In the genomic region with DNA sequence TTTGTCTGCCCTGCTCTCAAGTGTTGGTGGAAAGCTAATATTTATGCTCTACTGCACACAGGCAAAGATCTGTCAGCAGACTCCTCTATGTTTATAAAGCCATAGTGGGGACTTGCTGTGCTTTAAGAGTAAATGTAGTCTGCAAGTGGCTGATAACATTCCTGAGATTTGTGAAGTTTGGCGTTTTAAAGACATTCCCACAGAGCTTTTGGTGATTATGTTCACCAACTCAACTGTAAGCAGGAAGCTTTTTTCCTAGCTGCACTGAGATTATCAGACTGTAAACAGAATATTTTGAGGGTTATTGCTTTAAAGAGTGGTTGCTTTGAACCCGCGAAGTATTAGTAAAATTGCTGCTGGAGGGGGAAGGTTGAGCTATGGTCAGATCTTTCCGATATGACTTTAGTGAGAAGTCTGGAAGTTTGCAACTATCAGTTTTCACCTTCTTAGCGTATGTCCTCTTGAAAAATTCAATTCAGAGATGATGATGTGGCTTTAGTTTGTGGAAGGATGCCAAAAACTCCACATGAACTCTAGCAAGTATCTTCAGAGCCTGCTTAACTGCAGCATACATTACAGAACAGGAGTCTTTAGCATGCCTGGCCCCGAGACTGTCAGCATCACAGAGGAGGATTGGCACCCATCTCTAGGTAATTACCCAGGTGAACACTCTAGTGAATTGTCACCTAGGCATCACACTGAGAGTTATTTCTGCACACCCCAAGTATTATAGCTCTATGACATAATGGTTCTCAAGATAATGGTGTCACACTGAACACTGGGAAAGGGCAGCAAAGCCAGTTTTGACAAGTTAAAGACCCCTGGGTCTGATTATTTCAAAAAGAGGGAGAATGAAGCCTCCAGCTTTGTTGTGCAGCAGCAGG, we compare ENCODE assay signal across 13 cellular contexts.
DNase-seq lines count a peak whose midpoint lies in the region; ATAC-seq and TF ChIP-seq lines count a peak whose summit lies in the region.
"Had no signal": no experiment of that assay in that cellular context is flagged by ENCODE, and none has a peak within 500 bp of the region (broad histone marks: within the 10 kb centered on the region; RNA-seq: fewer than 3 reads in every experiment).

No MANE protein-coding gene starts in this region.

- TF ChIP-seq POLR2A in right lobe of liver (IDR thresholded peaks at IDR 0.05) = no peak

- peaks cover 6% of the 10 kb centered on the region for H3K4me1 Mint-ChIP-seq in activated naive CD4-positive, alpha-beta T cell treated with anti-CD3 and anti-CD28 coated beads for 36 hours (ENCODE audit: low read depth)

- no peak for ATAC-seq in right lobe of liver
- ATAC-seq in GM21526 (IDR thresholded peaks at IDR 0.05; ENCODE audit: low FRiP score, unreplicated experiment) = no peak
- ATAC-seq in GM18511 (IDR thresholded peaks at IDR 0.05; ENCODE audit: unreplicated experiment) = no peak
- no peak for ATAC-seq in HG03342 (IDR thresholded peaks at IDR 0.05; ENCODE audit: unreplicated experiment)

- H3K9me3 Mint-ChIP-seq in activated naive CD4-positive, alpha-beta T cell treated with anti-CD3 and anti-CD28 coated beads for 36 hours = peaks cover 4% of the 10 kb centered on the region
- H3K9me3 Mint-ChIP-seq: activated T-helper 2 cell treated with anti-CD3 and anti-CD28 coated beads, Interferon-gamma antibody, Interleukin-2, Interleukin-4, amounts not matched to agents 10 μg/mL and 5 μg/mL and 100 μg/mL, durations not matched to agents 14 hours and 24 hours and 36 hours had no signal

- intact Hi-C loops in right lobe of liver (cut with DNase I) = no loop called here
- intact Hi-C loops in activated naive CD4-positive, alpha-beta T cell treated with anti-CD3 and anti-CD28 coated beads for 36 hours (cut with micrococcal nuclease) = no loop called here

- TF ChIP-seq CTCF in liver (IDR thresholded peaks at IDR 0.05; ENCODE audit: low read depth, low read length, missing input control) = no peak
- no peak for TF ChIP-seq CTCF in right lobe of liver (IDR thresholded peaks at IDR 0.05)
- no peak for TF ChIP-seq CTCF in fibroblast of the aortic adventitia (IDR thresholded peaks at IDR 0.05; ENCODE audit: insufficient read depth, low read length)

- H3K27me3 Mint-ChIP-seq in activated naive CD4-positive, alpha-beta T cell treated with anti-CD3 and anti-CD28 coated beads for 36 hours (ENCODE audit: low read depth) = peaks cover 10% of the 10 kb centered on the region

- H3K9me3 ChIP-seq in liver (ENCODE audit: control insufficient read depth in 4 of 4, low read length in 3 of 4) = peaks cover 0 to 1% (median 0%) of the 10 kb centered on the region in 4 donors
- no peaks in the 10 kb centered on the region for H3K9me3 ChIP-seq in right lobe of liver
- H3K9me3 ChIP-seq: SJCRH30 had no signal

- H3K27ac Mint-ChIP-seq in activated naive CD4-positive, alpha-beta T cell treated with anti-CD3 and anti-CD28 coated beads for 36 hours = no peak overlapping the region
- H3K27ac Mint-ChIP-seq: activated T-helper 2 cell treated with anti-CD3 and anti-CD28 coated beads, Interferon-gamma antibody, Interleukin-2, Interleukin-4, amounts not matched to agents 10 μg/mL and 5 μg/mL and 100 μg/mL, durations not matched to agents 14 hours and 24 hours and 36 hours had no signal

- TF ChIP-seq RAD21 in liver (IDR thresholded peaks at IDR 0.05) = no peak

- no peak overlapping the region for H3K4me3 Mint-ChIP-seq in activated naive CD4-positive, alpha-beta T cell treated with anti-CD3 and anti-CD28 coated beads for 36 hours

- H3K36me3 ChIP-seq in liver (ENCODE audit: control insufficient read depth in 4 of 4, insufficient read depth in 3 of 4, low read depth in 1 of 4, low read length in 3 of 4) = no peaks in the 10 kb centered on the region
- no peaks in the 10 kb centered on the region for H3K36me3 ChIP-seq in right lobe of liver
- H3K36me3 ChIP-seq: left ventricle myocardium inferior, SJCRH30 had no signal

- H3K4me3 ChIP-seq in liver (ENCODE audit: low read depth in 1 of 3, low read length in 3 of 3) (no peak overlapping the region), right lobe of liver (no peak overlapping the region), fibroblast of the aortic adventitia (ENCODE audit: low read depth, low read length) (no peak overlapping the region)
- H3K4me3 ChIP-seq: left ventricle myocardium inferior, SJCRH30 had no signal

- H3K4me1 ChIP-seq in liver (ENCODE audit: control insufficient read depth in 4 of 4, insufficient read depth in 4 of 4, low read length in 3 of 4) = no peaks in the 10 kb centered on the region
- no peaks in the 10 kb centered on the region for H3K4me1 ChIP-seq in right lobe of liver
- H3K4me1 ChIP-seq: left ventricle myocardium inferior, SJCRH30 had no signal

- H3K36me3 Mint-ChIP-seq in activated naive CD4-positive, alpha-beta T cell treated with anti-CD3 and anti-CD28 coated beads for 36 hours (ENCODE audit: low read depth) = no peaks in the 10 kb centered on the region

- H3K9ac ChIP-seq in liver (ENCODE audit: low read depth in 1 of 2, low read length in 2 of 2) = no peak overlapping the region

- DNase-seq in right lobe of liver (no peak), OCI-M1 (lab: John Stamatoyannopoulos, UW) (peak; percentile 34), fibroblast of the aortic adventitia (ENCODE audit: low read depth) (peak; percentile 69)
- DNase-seq in activated naive CD4-positive, alpha-beta T cell treated with anti-CD3 and anti-CD28 coated beads for 36 hours = no peak
- DNase-seq: glutamatergic neuron, left ventricle myocardium inferior, substantia nigra had no signal

- CTCF ChIA-PET in activated naive CD4-positive, alpha-beta T cell treated with anti-CD3 and anti-CD28 coated beads for 36 hours (lab: Charles Lee) = interaction anchor here (0.9 kb wide), 1 partner anchor 95 kb away, joined by 3 read pairs; no protein-coding TSS in a partner anchor

- WGBS in liver = 68% methylated on average over 6 of the region's 6 CpGs
- 56% methylated on average over 6 of the region's 6 CpGs for WGBS in right lobe of liver (ENCODE audit: insufficient coverage, low coverage, low lambda C conversion rate, missing lambda C conversion rate)

- H3K27me3 ChIP-seq in liver (ENCODE audit: control insufficient read depth in 4 of 4, insufficient read depth in 4 of 4, low read length in 3 of 4) (no peaks in the 10 kb centered on the region), right lobe of liver (no peaks in the 10 kb centered on the region)
- H3K27me3 ChIP-seq: SJCRH30 had no signal

- no peak overlapping the region for H3K27ac ChIP-seq in liver (ENCODE audit: low read depth in 1 of 2, low read length in 2 of 2)
- H3K27ac ChIP-seq in right lobe of liver = no peak overlapping the region
- H3K27ac ChIP-seq: left ventricle myocardium inferior, SJCRH30 had no signal

TF ChIP-seq in liver, 16 proteins besides CTCF, POLR2A, EP300 and RAD21:
- TF ChIP-seq, protein P1, sequence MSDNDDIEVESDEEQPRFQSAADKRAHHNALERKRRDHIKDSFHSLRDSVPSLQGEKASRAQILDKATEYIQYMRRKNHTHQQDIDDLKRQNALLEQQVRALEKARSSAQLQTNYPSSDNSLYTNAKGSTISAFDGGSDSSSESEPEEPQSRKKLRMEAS (IDR thresholded peaks at IDR 0.05) = peak; percentile 15
- TF ChIP-seq RXRA (IDR thresholded peaks at IDR 0.05) = peak in 1 of 2 donors; percentile 7
- no peak for TF ChIP-seq REST (IDR thresholded peaks at IDR 0.05)

Comparison
In these comparisons a context has a peak if more than half of its experiments do, and no peak if none do; other contexts are left out.
1. DNase-seq: peak in OCI-M1 (single experiment) and fibroblast of the aortic adventitia (single experiment); none in right lobe of liver (0 of 3) and activated naive CD4-positive, alpha-beta T cell treated with anti-CD3 and anti-CD28 coated beads for 36 hours (single experiment).